ENCODE assay signal across 29 cellular contexts in genomic region chr5:38889424-38889823, GRCh38.
"Had no signal": no experiment of that assay in that cellular context is flagged by ENCODE, and none has a peak within 500 bp of the region (broad histone marks: within the 10 kb centered on the region; RNA-seq: fewer than 3 reads in every experiment).

No MANE protein-coding gene starts in this region.

- H3K27ac Mint-ChIP-seq: natural killer cell treated with Interleukin-12 subunit alpha and Interleukin-12 subunit beta and Interleukin-15 and Interleukin-18, amount 100 ng/mL, for 72 hours; nephron progenitor cell; progenitor cell of endocrine pancreas; stimulated activated effector memory CD8-positive, alpha-beta T cell treated with anti-CD3 and anti-CD28 coated beads, Interleukin-12 subunit alpha, Interleukin-12 subunit beta, amount 100 ng/mL, for 72 hours; stimulated activated naive B cell treated with anti-CD40 and anti-IgM and Interleukin-4, amounts not matched to agents 10 μg/mL and 1 μg/mL and 100 μg/mL, for 72 hours; stimulated activated naive CD8-positive, alpha-beta T cell treated with anti-CD3 and anti-CD28 coated beads, Interleukin-15, Interleukin-2, amounts not matched to agents 100 ng/mL and 50 ng/mL, for 24 hours had no signal

- DNase-seq: nephron progenitor cell; nucleus accumbens; posterior cingulate gyrus; psoas muscle; right cardiac atrium; right lobe of liver; sigmoid colon; small intestine; stimulated activated CD4-positive, alpha-beta T cell treated with anti-CD3 and anti-CD28 coated beads, Interleukin-15, amount 100 ng/mL, for 24 hours; stimulated activated CD4-positive, alpha-beta T cell treated with anti-CD3 and anti-CD28 coated beads, Interleukin-2, amount 100 ng/mL, for 24 hours; stimulated activated CD4-positive, alpha-beta T cell treated with anti-CD3 and anti-CD28 coated beads, Interleukin-2, amount 100 ng/mL, for 48 hours; stimulated activated CD4-positive, alpha-beta T cell treated with anti-CD3 and anti-CD28 coated beads, Interleukin-4, amount 100 ng/mL, for 24 hours; stimulated activated naive B cell treated with anti-CD40 and anti-IgM and Interleukin-4, amounts not matched to agents 10 μg/mL and 1 μg/mL and 100 μg/mL, for 72 hours; stimulated activated naive CD4-positive, alpha-beta T cell treated with Interleukin-2 at 50 U/mL for 16 hours; stomach; thyroid gland; trophoblast cell; upper lobe of left lung had no signal

- H3K4me1 ChIP-seq: parathyroid adenoma, psoas muscle, right lobe of liver, sigmoid colon, stomach, thyroid gland, vagina had no signal

- H3K36me3 ChIP-seq: neutrophil had no signal

- H3K27me3 Mint-ChIP-seq: progenitor cell of endocrine pancreas had no signal

- H3K9ac ChIP-seq: parathyroid adenoma had no signal

- H3K27ac ChIP-seq: neutrophil, parathyroid adenoma, psoas muscle, right lobe of liver, sigmoid colon, stomach, thoracic aorta, thyroid gland, tibial nerve, upper lobe of left lung, vagina had no signal

- H3K36me3 Mint-ChIP-seq: natural killer cell treated with Interleukin-12 subunit alpha and Interleukin-12 subunit beta and Interleukin-15 and Interleukin-18, amount 100 ng/mL, for 72 hours; stimulated activated effector memory CD8-positive, alpha-beta T cell treated with anti-CD3 and anti-CD28 coated beads, Interleukin-12 subunit alpha, Interleukin-12 subunit beta, amount 100 ng/mL, for 72 hours; stimulated activated naive B cell treated with anti-CD40 and anti-IgM and Interleukin-4, amounts not matched to agents 10 μg/mL and 1 μg/mL and 100 μg/mL, for 72 hours had no signal

- H3K4me3 ChIP-seq: psoas muscle, right lobe of liver, sigmoid colon, stomach, thoracic aorta, thyroid gland, tibial nerve, upper lobe of left lung, vagina had no signal

- H3K4me3 Mint-ChIP-seq: natural killer cell treated with Interleukin-12 subunit alpha and Interleukin-12 subunit beta and Interleukin-15 and Interleukin-18, amount 100 ng/mL, for 72 hours; nephron progenitor cell; neural crest cell; stimulated activated effector memory CD8-positive, alpha-beta T cell treated with anti-CD3 and anti-CD28 coated beads, Interleukin-12 subunit alpha, Interleukin-12 subunit beta, amount 100 ng/mL, for 72 hours; stimulated activated naive B cell treated with anti-CD40 and anti-IgM and Interleukin-4, amounts not matched to agents 10 μg/mL and 1 μg/mL and 100 μg/mL, for 72 hours; stimulated activated naive CD8-positive, alpha-beta T cell treated with anti-CD3 and anti-CD28 coated beads, Interleukin-15, Interleukin-2, amounts not matched to agents 100 ng/mL and 50 ng/mL, for 24 hours had no signal

- H3K9me3 ChIP-seq: neutrophil, psoas muscle, right lobe of liver, sigmoid colon, thoracic aorta, thyroid gland, tibial nerve, upper lobe of left lung, vagina had no signal

- FAIRE-seq: small intestine, urothelium cell line had no signal

- ATAC-seq: natural killer cell treated with Interleukin-12 subunit alpha and Interleukin-12 subunit beta and Interleukin-15 and Interleukin-18, amount 100 ng/mL, for 72 hours; psoas muscle; right cardiac atrium; right lobe of liver; stimulated activated effector memory CD8-positive, alpha-beta T cell treated with anti-CD3 and anti-CD28 coated beads, Interleukin-12 subunit alpha, Interleukin-12 subunit beta, amount 100 ng/mL, for 72 hours; stimulated activated naive B cell treated with anti-CD40 and anti-IgM and Interleukin-4, amounts not matched to agents 10 μg/mL and 1 μg/mL and 100 μg/mL, for 72 hours had no signal

- H3K9me3 Mint-ChIP-seq: natural killer cell treated with Interleukin-12 subunit alpha and Interleukin-12 subunit beta and Interleukin-15 and Interleukin-18, amount 100 ng/mL, for 72 hours; stimulated activated effector memory CD8-positive, alpha-beta T cell treated with anti-CD3 and anti-CD28 coated beads, Interleukin-12 subunit alpha, Interleukin-12 subunit beta, amount 100 ng/mL, for 72 hours had no signal

- H3K4me1 Mint-ChIP-seq: stimulated activated effector memory CD8-positive, alpha-beta T cell treated with anti-CD3 and anti-CD28 coated beads, Interleukin-12 subunit alpha, Interleukin-12 subunit beta, amount 100 ng/mL, for 72 hours had no signal
